In genomic region chr20:13364278-13365170, GRCh38 we compare ENCODE assay signal across 1 cellular context.
TF ChIP-seq lines count a peak whose summit lies in the region.

No MANE protein-coding gene starts in this region.

TF ChIP-seq in K562, 482 proteins besides CTCF, POLR2A, EP300 and RAD21 (continued from another document and continues in another):
- TF ChIP-seq CREB3L1 (IDR thresholded peaks at IDR 0.05; ENCODE audit: borderline replicate concordance, low read depth) (no peak), ZNF445 (CRISPR knock-in tag; IDR thresholded peaks at IDR 0.05; ENCODE audit: low read depth) (no peak), MBD2 (IDR thresholded peaks at IDR 0.05; ENCODE audit: borderline replicate concordance, low read depth) (0 out of 2 replicates have a peak, but pooled peaks have one; percentile 26), ZNF511 (CRISPR knock-in tag; IDR thresholded peaks at IDR 0.05) (no peak), SMAD4 (CRISPR knock-in tag; conservative IDR thresholded peaks at IDR 0.05) (no peak), CGGBP1 (CRISPR knock-in tag; IDR thresholded peaks at IDR 0.05) (no peak), MNT (conservative IDR thresholded peaks at IDR 0.05) (no peak), NCOR1 (IDR thresholded peaks at IDR 0.05) (peak; percentile 33; the same call in 1 of the 2 replicates), GABPA (tag; conservative IDR thresholded peaks at IDR 0.05; ENCODE audit: low read depth) (no peak), RFX7 (CRISPR knock-in tag; IDR thresholded peaks at IDR 0.05) (no peak), ZNF175 (CRISPR knock-in tag; IDR thresholded peaks at IDR 0.05; ENCODE audit: low read depth) (no peak), ZNF830 (CRISPR knock-in tag; IDR thresholded peaks at IDR 0.05) (no peak), NCOA4 (IDR thresholded peaks at IDR 0.05; ENCODE audit: partially characterized antibody) (no peak), ZBTB43 (CRISPR knock-in tag; IDR thresholded peaks at IDR 0.05) (no peak), HIVEP1 (CRISPR knock-in tag; IDR thresholded peaks at IDR 0.05) (no peak), SMAD2 (IDR thresholded peaks at IDR 0.05; ENCODE audit: low read depth, low read length) (no peak), SNIP1 (IDR thresholded peaks at IDR 0.05; ENCODE audit: low read depth) (no peak), NFYB (IDR thresholded peaks at IDR 0.05; ENCODE audit: extremely low read depth, insufficient read length) (no peak), ZC3H8 (IDR thresholded peaks at IDR 0.05) (no peak), ZNF780A (CRISPR knock-in tag; IDR thresholded peaks at IDR 0.05) (no peak), TEAD4 (IDR thresholded peaks at IDR 0.05; ENCODE audit: low read length) (peak; percentile 75), TEAD4 (CRISPR knock-in tag; IDR thresholded peaks at IDR 0.05; ENCODE audit: borderline replicate concordance) (no peak), ZNF717 (CRISPR knock-in tag; IDR thresholded peaks at IDR 0.05) (no peak), MEIS2 (IDR thresholded peaks at IDR 0.05; ENCODE audit: partially characterized antibody) (peak; percentile 68), EWSR1 (IDR thresholded peaks at IDR 0.05; ENCODE audit: borderline replicate concordance, low read depth, partially characterized antibody) (no peak), ZFPM2 (CRISPR knock-in tag; IDR thresholded peaks at IDR 0.05) (no peak), ZNF644 (tag; IDR thresholded peaks at IDR 0.05; ENCODE audit: low read depth) (peak; percentile 53; the same call in 1 of the 2 replicates), PATZ1 (CRISPR knock-in tag; IDR thresholded peaks at IDR 0.05; ENCODE audit: borderline replicate concordance) (no peak), ARID4B (CRISPR knock-in tag; IDR thresholded peaks at IDR 0.05) (no peak), ZNF318 (IDR thresholded peaks at IDR 0.05; ENCODE audit: borderline replicate concordance in 1 of 2, low read depth in 1 of 2) (no peak), PRPF4 (IDR thresholded peaks at IDR 0.05; ENCODE audit: insufficient read depth, low read depth, low read length, poor library complexity, severe bottlenecking) (no peak), PURB (CRISPR knock-in tag; IDR thresholded peaks at IDR 0.05; ENCODE audit: low read depth) (no peak), ETS2 (tag; IDR thresholded peaks at IDR 0.05; ENCODE audit: borderline replicate concordance, poor library complexity, severe bottlenecking) (no peak), ZC3H4 (CRISPR knock-in tag; IDR thresholded peaks at IDR 0.05; ENCODE audit: borderline replicate concordance) (no peak), CLOCK (CRISPR knock-in tag; IDR thresholded peaks at IDR 0.05; ENCODE audit: borderline replicate concordance) (no peak), SREBF2 (CRISPR knock-in tag; IDR thresholded peaks at IDR 0.05) (no peak)
